ENCODE assay signal across 3 cellular contexts in the genomic region with DNA sequence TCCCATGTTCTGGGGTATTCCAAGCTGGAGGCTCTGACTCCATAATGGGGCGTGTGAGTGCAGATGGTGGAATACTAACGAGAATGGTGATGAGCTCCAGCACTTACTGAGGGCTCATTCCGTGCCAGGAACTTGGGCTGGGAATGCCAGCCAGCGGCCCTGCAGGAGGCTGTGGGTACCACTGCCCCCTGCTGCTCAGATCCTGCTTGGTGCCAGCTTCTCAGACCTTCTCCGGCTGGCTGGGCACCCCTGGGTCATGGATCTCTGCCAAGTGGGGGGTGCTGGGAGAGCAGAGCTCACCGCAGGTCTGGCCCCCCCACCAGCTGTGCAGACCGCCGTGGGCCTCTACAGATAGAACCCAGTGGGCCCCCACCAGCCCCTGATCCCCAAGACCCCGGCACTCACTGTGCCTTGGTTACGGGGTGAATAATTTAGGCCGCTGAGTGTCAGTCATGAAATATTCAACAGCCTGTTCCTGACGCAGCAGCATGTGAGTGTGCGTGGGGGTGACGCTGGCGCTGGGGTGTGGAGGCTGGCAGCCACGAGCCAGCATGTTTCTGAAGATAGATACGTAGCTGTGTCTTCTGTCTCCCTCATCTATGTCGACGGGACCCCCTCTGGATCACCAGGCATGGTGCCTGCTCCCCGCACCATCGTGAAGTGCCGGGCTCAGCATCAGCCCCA. TPM values are rescaled to one million over a fixed set of nuclear protein-coding genes. Genes with fewer than 3 reads are reported as not detected.
DNase-seq lines count a peak whose midpoint lies in the region.
"Had no signal": no experiment of that assay in that cellular context is flagged by ENCODE, and none has a peak within 500 bp of the region (broad histone marks: within the 10 kb centered on the region; RNA-seq: fewer than 3 reads in every experiment).

No MANE protein-coding gene starts in this region.

- DNase-seq in DMS53 (lab: John Stamatoyannopoulos, UW) = peak; percentile 67
- peak; percentile 69 for DNase-seq in cerebellum (ENCODE audit: low spot score)

RNA-seq across cellular contexts. Expression of a gene that starts 12.6 kb away (rescaled TPM):
- total RNA-seq in cerebellum = 0.18 TPM
- total RNA-seq: frontal cortex had no signal

RNA-seq across cellular contexts. Expression of a gene that starts 17.4 kb away (rescaled TPM):
- total RNA-seq in cerebellum = 0.18 TPM
- total RNA-seq: frontal cortex had no signal

RNA-seq across cellular contexts. Expression of a gene that starts 28.8 kb away (rescaled TPM):
- 9.5 TPM for total RNA-seq in cerebellum

RNA-seq across cellular contexts. Expression of a gene that starts 43.6 kb away (rescaled TPM):
- 23.2 TPM for total RNA-seq in cerebellum

RNA-seq across cellular contexts. Expression of a gene that starts 54.3 kb away (rescaled TPM):
- 13.5 TPM for total RNA-seq in cerebellum
